ENCODE assay signal across 1 cellular context in genomic region chr3:88230638-88231037, GRCh38.
TF ChIP-seq lines count a peak whose summit lies in the region.

No MANE protein-coding gene starts in this region.

TF ChIP-seq in SK-N-SH, 30 proteins besides CTCF, POLR2A, EP300 and RAD21 (continued from another document):
- no peak for TF ChIP-seq USF1 (IDR thresholded peaks at IDR 0.05; ENCODE audit: borderline replicate concordance, low read depth)
- no peak for TF ChIP-seq CHD2 (IDR thresholded peaks at IDR 0.05; ENCODE audit: low read length, partially characterized antibody)
- no peak for TF ChIP-seq JUND (IDR thresholded peaks at IDR 0.05)
- TF ChIP-seq TAF1 (IDR thresholded peaks at IDR 0.05; ENCODE audit: borderline replicate concordance, low read depth, low read length): no peak
- no peak for TF ChIP-seq FOXJ3 (CRISPR knock-in tag; IDR thresholded peaks at IDR 0.05)
- TF ChIP-seq GABPA (IDR thresholded peaks at IDR 0.05; ENCODE audit: low read depth): no peak
- no peak for TF ChIP-seq FOSL2 (IDR thresholded peaks at IDR 0.05; ENCODE audit: borderline replicate concordance, low read depth)
